Comparison of ENCODE assay signal across 8 cellular contexts in genomic region chr20:10671221-10671849, GRCh38. TPM values are rescaled to one million over a fixed set of nuclear protein-coding genes. Genes with fewer than 3 reads are reported as not detected.
A peak's percentile ranks its signal among the peaks of the same experiment; 100 is the strongest.
DNase-seq lines count a peak whose midpoint lies in the region; ATAC-seq and TF ChIP-seq lines count a peak whose summit lies in the region.

No MANE protein-coding gene starts in this region.

- no peaks in the 10 kb centered on the region for H3K36me3 Mint-ChIP-seq in activated T-helper 2 cell treated with anti-CD3 and anti-CD28 coated beads, Interferon-gamma antibody, Interleukin-2, Interleukin-4, amounts not matched to agents 10 μg/mL and 5 μg/mL and 100 μg/mL, durations not matched to agents 14 hours and 24 hours and 36 hours (ENCODE audit: low read depth)

- TF ChIP-seq CTCF in AG04450 (IDR thresholded peaks at IDR 0.05; ENCODE audit: low read depth, low read length) (peak; percentile 83), GM12874 (IDR thresholded peaks at IDR 0.05; ENCODE audit: insufficient read depth, low read depth, low read length) (peak; percentile 60)

- no peak overlapping the region for H2AFZ ChIP-seq in neuron (ENCODE audit: low read depth, low read length)

- POLR2A ChIA-PET in AG04450 (lab: Yijun Ruan, JAX): interaction anchor here (0.6 to 2.4 kb wide), 22 partner anchors 12 to 680 kb away, joined by 3 to 13 read pairs (median 4); partner anchors contain the start of genes MKKS and SLX4IP

- H3K36me3 ChIP-seq in neuron (ENCODE audit: insufficient read depth, low read length): peaks cover 27% of the 10 kb centered on the region

- CTCF ChIA-PET in AG04450 (lab: Charles Lee): interaction anchor here (0.7 to 2.3 kb wide), 51 partner anchors 9 to 875 kb away, joined by 3 to 21 read pairs (median 4); partner anchors contain the start of genes MKKS and SLX4IP

- H3K4me3 ChIP-seq in AG04450 (ENCODE audit: low read depth, low read length) (peak overlapping the region; percentile 88), neuron (ENCODE audit: low read length) (peak overlapping the region; percentile 81)

- peaks cover 54% of the 10 kb centered on the region for H3K4me1 ChIP-seq in neuron (ENCODE audit: insufficient read depth, low read length)

- H3K9me3 ChIP-seq in AG04450 (ENCODE audit: control insufficient read depth, insufficient read depth, low read length) (no peaks in the 10 kb centered on the region; the same call in 1 of the 2 replicates), neuron (ENCODE audit: low read length) (no peaks in the 10 kb centered on the region)

- peak overlapping the region; percentile 81 for H3K27ac ChIP-seq in AG04450 (ENCODE audit: low read depth, low read length)

- intact Hi-C loops in activated T-helper 2 cell treated with anti-CD3 and anti-CD28 coated beads, Interferon-gamma antibody, Interleukin-2, Interleukin-4, amounts not matched to agents 10 μg/mL and 5 μg/mL and 100 μg/mL, durations not matched to agents 14 hours and 24 hours and 36 hours (cut with micrococcal nuclease): loop anchor here (5.0 to 10.0 kb wide), 2 partner anchors 454 to 697 kb away; partner anchors contain the start of gene SNAP25

- ATAC-seq in HG02642 (IDR thresholded peaks at IDR 0.05; ENCODE audit: poor library complexity, unreplicated experiment): peak; percentile 25

- H3K9me3 Mint-ChIP-seq in activated T-helper 2 cell treated with anti-CD3 and anti-CD28 coated beads, Interferon-gamma antibody, Interleukin-2, Interleukin-4, amounts not matched to agents 10 μg/mL and 5 μg/mL and 100 μg/mL, durations not matched to agents 14 hours and 24 hours and 36 hours: no peaks in the 10 kb centered on the region

- H3K4me3 Mint-ChIP-seq in activated T-helper 2 cell treated with anti-CD3 and anti-CD28 coated beads, Interferon-gamma antibody, Interleukin-2, Interleukin-4, amounts not matched to agents 10 μg/mL and 5 μg/mL and 100 μg/mL, durations not matched to agents 14 hours and 24 hours and 36 hours (ENCODE audit: low read depth): peak overlapping the region; percentile 45

- peak; percentile 90 for DNase-seq in AG04450 (ENCODE audit: low read depth, low spot score)
- DNase-seq in NCI-H1105 (lab: John Stamatoyannopoulos, UW): peak; percentile 42
- DNase-seq in activated T-helper 2 cell treated with anti-CD3 and anti-CD28 coated beads, Interferon-gamma antibody, Interleukin-2, Interleukin-4, amounts not matched to agents 10 μg/mL and 5 μg/mL and 100 μg/mL, durations not matched to agents 14 hours and 24 hours and 36 hours (ENCODE audit: low spot score): peak; percentile 37
- DNase-seq in glomerular visceral epithelial cell (ENCODE audit: extremely low spot score): peak; percentile 96
- DNase-seq in SK-N-DZ (ENCODE audit: low spot score): no peak

- H3K27me3 ChIP-seq in AG04450 (ENCODE audit: control insufficient read depth, insufficient read depth, low read length): no peaks in the 10 kb centered on the region
- H3K27me3 ChIP-seq in neuron (ENCODE audit: insufficient read depth, low read length): no peaks in the 10 kb centered on the region

- H3K27me3 Mint-ChIP-seq in activated T-helper 2 cell treated with anti-CD3 and anti-CD28 coated beads, Interferon-gamma antibody, Interleukin-2, Interleukin-4, amounts not matched to agents 10 μg/mL and 5 μg/mL and 100 μg/mL, durations not matched to agents 14 hours and 24 hours and 36 hours (ENCODE audit: low read depth): peaks cover 54% of the 10 kb centered on the region

- H3K4me1 Mint-ChIP-seq in activated T-helper 2 cell treated with anti-CD3 and anti-CD28 coated beads, Interferon-gamma antibody, Interleukin-2, Interleukin-4, amounts not matched to agents 10 μg/mL and 5 μg/mL and 100 μg/mL, durations not matched to agents 14 hours and 24 hours and 36 hours (ENCODE audit: low read depth): peaks cover 30% of the 10 kb centered on the region

- no peak overlapping the region for H3K27ac Mint-ChIP-seq in activated T-helper 2 cell treated with anti-CD3 and anti-CD28 coated beads, Interferon-gamma antibody, Interleukin-2, Interleukin-4, amounts not matched to agents 10 μg/mL and 5 μg/mL and 100 μg/mL, durations not matched to agents 14 hours and 24 hours and 36 hours

RNA-seq across cellular contexts. Expression of gene JAG1, which starts 2.5 kb away (rescaled TPM):
- 13.5 and 17.9 TPM in 2 replicates for polyA plus RNA-seq in AG04450 (2011; rRNA removed)
- 55.2 and 56.7 TPM in 2 replicates for polyA minus RNA-seq in AG04450 (2011; rRNA and poly(A)+ RNA removed)
- 2.8 and 3.1 TPM in 2 replicates for total RNA-seq in activated T-helper 2 cell treated with anti-CD3 and anti-CD28 coated beads, Interferon-gamma antibody, Interleukin-2, Interleukin-4, amounts not matched to agents 10 μg/mL and 5 μg/mL and 100 μg/mL, durations not matched to agents 14 hours and 24 hours and 36 hours
- 2.2 and 4.0 TPM in 2 replicates for polyA plus RNA-seq in SK-N-DZ (2014; cell fraction: cytosol; rRNA removed)
- polyA plus RNA-seq in SK-N-DZ (2014; cell fraction: nucleus; rRNA removed): 3.8 and 7.9 TPM in 2 replicates
